Comparison of ENCODE assay signal across 26 cellular contexts in genomic region chr9:33885948-33886347, GRCh38.
"Had no signal": no experiment of that assay in that cellular context is flagged by ENCODE, and none has a peak within 500 bp of the region (broad histone marks: within the 10 kb centered on the region; RNA-seq: fewer than 3 reads in every experiment).

No MANE protein-coding gene starts in this region.

- H3K9me3 Mint-ChIP-seq: activated CD4-positive, alpha-beta T cell treated with anti-CD3 and anti-CD28 coated beads, Interleukin-2, amount 10 ng/mL, durations not matched to agents 7 days and 5 days; activated naive CD4-positive, alpha-beta T cell treated with anti-CD3 and anti-CD28 coated beads for 36 hours; activated naive CD8-positive, alpha-beta T cell treated with anti-CD3 and anti-CD28 coated beads, Interleukin-2, amount 50 U/mL, for 24 hours; activated T-cell treated with anti-CD3 and anti-CD28 coated beads, Interleukin-2, amount 50 U/mL, for 4 hours; activated T-helper 1 cell treated with anti-CD3 and anti-CD28 coated beads, Interleukin-12 subunit alpha, Interleukin-12 subunit beta, Interleukin-2, Interleukin-4 antibody, amounts not matched to agents 30 ng/mL and 10 ng/mL and 1 ng/mL, durations not matched to agents 14 hours and 24 hours and 36 hours; central memory CD8-positive, alpha-beta T cell; T-helper 1 cell treated with Interleukin-12 subunit alpha and Interleukin-12 subunit beta and Interleukin-4 antibody, amounts not matched to agents 30 μg/mL and 1 μg/mL, for 36 hours; T-helper 2 cell treated with Interferon-gamma antibody and Interleukin-4, amounts not matched to agents 5 μg/mL and 100 μg/mL, for 36 hours; WTC11 had no signal

- H3K27me3 ChIP-seq: brain microvascular endothelial cell had no signal

- H3K4me3 Mint-ChIP-seq: activated CD4-positive, alpha-beta T cell treated with anti-CD3 and anti-CD28 coated beads for 36 hours; activated CD4-positive, alpha-beta T cell treated with anti-CD3 and anti-CD28 coated beads, Interleukin-2, amount 10 ng/mL, durations not matched to agents 7 days and 5 days; activated CD8-positive, alpha-beta T cell treated with anti-CD3 and anti-CD28 coated beads, Interleukin-2, amount 10 ng/mL, durations not matched to agents 7 days and 5 days; activated naive CD4-positive, alpha-beta T cell treated with anti-CD3 and anti-CD28 coated beads for 36 hours; activated naive CD8-positive, alpha-beta T cell; activated naive CD8-positive, alpha-beta T cell treated with anti-CD3 and anti-CD28 coated beads, Interleukin-2, amount 50 U/mL, for 24 hours; activated T-cell treated with anti-CD3 and anti-CD28 coated beads, Interleukin-2, amount 50 U/mL, for 4 hours; activated T-helper 1 cell treated with anti-CD3 and anti-CD28 coated beads, Interleukin-12 subunit alpha, Interleukin-12 subunit beta, Interleukin-2, Interleukin-4 antibody, amounts not matched to agents 30 ng/mL and 10 ng/mL and 1 ng/mL, durations not matched to agents 14 hours and 24 hours and 36 hours; central memory CD8-positive, alpha-beta T cell; T-helper 1 cell treated with Interleukin-12 subunit alpha and Interleukin-12 subunit beta and Interleukin-4 antibody, amounts not matched to agents 30 μg/mL and 1 μg/mL, for 36 hours; T-helper 2 cell treated with Interferon-gamma antibody and Interleukin-4, amounts not matched to agents 5 μg/mL and 100 μg/mL, for 36 hours; WTC11 had no signal

- ATAC-seq: activated CD4-positive, alpha-beta T cell treated with anti-CD3 and anti-CD28 coated beads for 36 hours; activated CD4-positive, CD25-positive, alpha-beta regulatory T cell treated with anti-CD3 and anti-CD28 coated beads, Interleukin-2, amount 50 U/mL, for 24 hours; activated CD8-positive, alpha-beta T cell treated with anti-CD3 and anti-CD28 coated beads, Interleukin-2, amount 10 ng/mL, durations not matched to agents 7 days and 5 days; activated naive CD8-positive, alpha-beta T cell treated with anti-CD3 and anti-CD28 coated beads, Interleukin-2, amount 50 U/mL, for 24 hours; activated T-cell treated with anti-CD3 and anti-CD28 coated beads, Interleukin-2, amount 50 U/mL, for 4 hours; PC-3; Right ventricle myocardium inferior; WTC11 had no signal

- H3K27ac ChIP-seq: brain microvascular endothelial cell, RWPE1 had no signal

- H3K36me3 ChIP-seq: brain microvascular endothelial cell had no signal

- H3K27me3 Mint-ChIP-seq: activated CD4-positive, alpha-beta T cell treated with anti-CD3 and anti-CD28 coated beads for 36 hours; activated CD4-positive, alpha-beta T cell treated with anti-CD3 and anti-CD28 coated beads, Interleukin-2, amount 10 ng/mL, durations not matched to agents 7 days and 5 days; activated naive CD8-positive, alpha-beta T cell; activated naive CD8-positive, alpha-beta T cell treated with anti-CD3 and anti-CD28 coated beads, Interleukin-2, amount 50 U/mL, for 24 hours; central memory CD8-positive, alpha-beta T cell had no signal

- DNase-seq: activated CD4-positive, alpha-beta T cell treated with anti-CD3 and anti-CD28 coated beads for 36 hours; activated CD4-positive, alpha-beta T cell treated with anti-CD3 and anti-CD28 coated beads, Interleukin-2, amount 10 ng/mL, durations not matched to agents 7 days and 5 days; activated CD4-positive, alpha-beta T cell treated with anti-CD3 and anti-CD28 coated beads, Interleukin-2, amount 50 U/mL, for 48 hours; activated CD8-positive, alpha-beta memory T cell treated with anti-CD3 and anti-CD28 coated beads, Interleukin-2, amount 50 U/mL, for 4 hours; activated CD8-positive, alpha-beta T cell treated with anti-CD3 and anti-CD28 coated beads, Interleukin-2, amount 10 ng/mL, durations not matched to agents 7 days and 5 days; activated gamma-delta T cell treated with Interleukin-2 at 50 U/mL for 16 hours; activated naive CD4-positive, alpha-beta T cell treated with anti-CD3 and anti-CD28 coated beads for 36 hours; activated naive CD8-positive, alpha-beta T cell treated with anti-CD3 and anti-CD28 coated beads, Interleukin-2, amount 50 U/mL, for 24 hours; activated T-cell treated with anti-CD3 and anti-CD28 coated beads for 4 hours; activated T-cell treated with anti-CD3 and anti-CD28 coated beads, Interleukin-2, amount 50 U/mL, for 4 hours; aorta; NCI-H1417 treated with DMSO at 0.1 percent for 48 hours; NCI-H226; NCI-H524 treated with DMSO at 0.1 percent for 48 hours; SIG-M5 had no signal

- H3K27ac Mint-ChIP-seq: activated CD4-positive, alpha-beta T cell treated with anti-CD3 and anti-CD28 coated beads for 36 hours; activated CD4-positive, alpha-beta T cell treated with anti-CD3 and anti-CD28 coated beads, Interleukin-2, amount 10 ng/mL, durations not matched to agents 7 days and 5 days; activated CD8-positive, alpha-beta T cell treated with anti-CD3 and anti-CD28 coated beads, Interleukin-2, amount 10 ng/mL, durations not matched to agents 7 days and 5 days; activated naive CD4-positive, alpha-beta T cell treated with anti-CD3 and anti-CD28 coated beads for 36 hours; activated naive CD8-positive, alpha-beta T cell; activated naive CD8-positive, alpha-beta T cell treated with anti-CD3 and anti-CD28 coated beads, Interleukin-2, amount 50 U/mL, for 24 hours; activated T-helper 1 cell treated with anti-CD3 and anti-CD28 coated beads, Interleukin-12 subunit alpha, Interleukin-12 subunit beta, Interleukin-2, Interleukin-4 antibody, amounts not matched to agents 30 ng/mL and 10 ng/mL and 1 ng/mL, durations not matched to agents 14 hours and 24 hours and 36 hours; T-helper 1 cell treated with Interleukin-12 subunit alpha and Interleukin-12 subunit beta and Interleukin-4 antibody, amounts not matched to agents 30 μg/mL and 1 μg/mL, for 36 hours; T-helper 2 cell treated with Interferon-gamma antibody and Interleukin-4, amounts not matched to agents 5 μg/mL and 100 μg/mL, for 36 hours; WTC11 had no signal
